Comparison of ENCODE assay signal across 9 cellular contexts in genomic region chr12:54159140-54159539, GRCh38. TPM values are rescaled to one million over a fixed set of nuclear protein-coding genes. Genes with fewer than 3 reads are reported as not detected.
DNase-seq lines count a peak whose midpoint lies in the region; ATAC-seq, FAIRE-seq and TF ChIP-seq lines count a peak whose summit lies in the region.
"Had no signal": no experiment of that assay in that cellular context is flagged by ENCODE, and none has a peak within 500 bp of the region (broad histone marks: within the 10 kb centered on the region; RNA-seq: fewer than 3 reads in every experiment).

No MANE protein-coding gene starts in this region.

- no peak overlapping the region for H3K27ac Mint-ChIP-seq in memory B cell

- H3K4me3 Mint-ChIP-seq in memory B cell, result no peak overlapping the region
- H3K4me3 Mint-ChIP-seq: central memory CD8-positive, alpha-beta T cell had no signal

- peaks cover 23% of the 10 kb centered on the region for H3K36me3 Mint-ChIP-seq in memory B cell

- in situ Hi-C loops in KBM-7 (cut with MboI; ENCODE audit: low pct_unique_long_range_greater_than_20kb, low sequenced_read_pairs), result no loop called here

- FAIRE-seq in HTR-8/SVneo (lab: Jason Lieb, UNC), result no peak

- H3K4me1 Mint-ChIP-seq in memory B cell, result peaks cover 8% of the 10 kb centered on the region
- H3K4me1 Mint-ChIP-seq: central memory CD8-positive, alpha-beta T cell had no signal

- ATAC-seq in GM19452 (IDR thresholded peaks at IDR 0.05; ENCODE audit: unreplicated experiment) (peak; percentile 70), SK-N-SH treated with all-trans-retinoic acid at 6 μM for 48 hours (peak; percentile 69), memory B cell (ENCODE audit: low read depth) (peak; percentile 92), GM19328 (IDR thresholded peaks at IDR 0.05; ENCODE audit: unreplicated experiment) (no peak)

- no peaks in the 10 kb centered on the region for H3K9me3 Mint-ChIP-seq in memory B cell
- H3K9me3 Mint-ChIP-seq: central memory CD8-positive, alpha-beta T cell had no signal

- peaks cover 5% of the 10 kb centered on the region for H3K27me3 Mint-ChIP-seq in memory B cell

- peak; percentile 54 for DNase-seq in GM03348 (ENCODE audit: low spot score)
- DNase-seq in KBM-7, result peak; percentile 16
- no peak for DNase-seq in memory B cell (ENCODE audit: low spot score in 2 of 2)
- DNase-seq in dermis blood vessel endothelial cell, result no peak
- no peak for DNase-seq in HTR-8/SVneo (ENCODE audit: insufficient read length, low spot score)

TF ChIP-seq in SK-N-SH treated with all-trans-retinoic acid at 6 μM for 48 hours, 23 proteins besides CTCF, POLR2A, EP300 and RAD21:
- TF ChIP-seq ESRRG (CRISPR knock-in tag; IDR thresholded peaks at IDR 0.05) (no peak), BACH2 (CRISPR knock-in tag; IDR thresholded peaks at IDR 0.05; ENCODE audit: borderline replicate concordance) (no peak), OSR1 (CRISPR knock-in tag; IDR thresholded peaks at IDR 0.05) (no peak), POU6F1 (CRISPR knock-in tag; IDR thresholded peaks at IDR 0.05; ENCODE audit: borderline replicate concordance, low read depth) (no peak), RARB (CRISPR knock-in tag; IDR thresholded peaks at IDR 0.05) (no peak), ZNF565 (CRISPR knock-in tag; conservative IDR thresholded peaks at IDR 0.05; ENCODE audit: low read depth) (no peak), ZC3H10 (CRISPR knock-in tag; IDR thresholded peaks at IDR 0.05) (no peak), ZFP30 (CRISPR knock-in tag; IDR thresholded peaks at IDR 0.05) (no peak), TCF4 (CRISPR knock-in tag; IDR thresholded peaks at IDR 0.05; ENCODE audit: borderline replicate concordance) (no peak), PATZ1 (CRISPR knock-in tag; IDR thresholded peaks at IDR 0.05; ENCODE audit: borderline replicate concordance) (no peak), SNAI2 (CRISPR knock-in tag; IDR thresholded peaks at IDR 0.05) (no peak), ZNF70 (CRISPR knock-in tag; IDR thresholded peaks at IDR 0.05) (no peak), ZFP3 (CRISPR knock-in tag; IDR thresholded peaks at IDR 0.05) (no peak), CREB5 (CRISPR knock-in tag; IDR thresholded peaks at IDR 0.05; ENCODE audit: low read depth) (no peak), ZNF8 (CRISPR knock-in tag; IDR thresholded peaks at IDR 0.05) (no peak), PPARA (CRISPR knock-in tag; IDR thresholded peaks at IDR 0.05; ENCODE audit: borderline replicate concordance) (no peak), ISL1 (CRISPR knock-in tag; IDR thresholded peaks at IDR 0.05) (no peak), CSDC2 (CRISPR knock-in tag; IDR thresholded peaks at IDR 0.05) (no peak), CSRNP3 (CRISPR knock-in tag; IDR thresholded peaks at IDR 0.05) (no peak)
TF ChIP-seq in SK-N-SH treated with all-trans-retinoic acid at 6 μM for 48 hours: peak in this region for 0.

RNA-seq across cellular contexts. Expression of gene SMUG1, which starts 29.6 kb away (rescaled TPM):
- 14.3 and 18.2 TPM in 2 replicates for total RNA-seq in dermis blood vessel endothelial cell

Comparison
In these comparisons a context has a peak if more than half of its experiments do, and no peak if none do; other contexts are left out.
1. DNase-seq: peak in GM03348 (single experiment) and KBM-7 (single experiment); none in memory B cell (0 of 2), dermis blood vessel endothelial cell (single experiment) and HTR-8/SVneo (single experiment).